7 cellular contexts compared by ENCODE assay signal in genomic region chr9:33424043-33424442, GRCh38. TPM values are rescaled to one million over a fixed set of nuclear protein-coding genes. Genes with fewer than 3 reads are reported as not detected.
"Had no signal": no experiment of that assay in that cellular context is flagged by ENCODE, and none has a peak within 500 bp of the region (broad histone marks: within the 10 kb centered on the region; RNA-seq: fewer than 3 reads in every experiment).

No MANE protein-coding gene starts in this region.

RNA-seq across cellular contexts. Expression of gene AQP7, which starts 21.7 kb away (rescaled TPM):
- total RNA-seq: GM23248, GM23338, H1, H4, H7, H9, HFFc6 had no signal

RNA-seq across cellular contexts. Expression of gene AQP3, which starts 23.4 kb away (rescaled TPM):
- total RNA-seq: GM23248 had no signal
